8 cellular contexts compared by ENCODE assay signal in the genomic region with DNA sequence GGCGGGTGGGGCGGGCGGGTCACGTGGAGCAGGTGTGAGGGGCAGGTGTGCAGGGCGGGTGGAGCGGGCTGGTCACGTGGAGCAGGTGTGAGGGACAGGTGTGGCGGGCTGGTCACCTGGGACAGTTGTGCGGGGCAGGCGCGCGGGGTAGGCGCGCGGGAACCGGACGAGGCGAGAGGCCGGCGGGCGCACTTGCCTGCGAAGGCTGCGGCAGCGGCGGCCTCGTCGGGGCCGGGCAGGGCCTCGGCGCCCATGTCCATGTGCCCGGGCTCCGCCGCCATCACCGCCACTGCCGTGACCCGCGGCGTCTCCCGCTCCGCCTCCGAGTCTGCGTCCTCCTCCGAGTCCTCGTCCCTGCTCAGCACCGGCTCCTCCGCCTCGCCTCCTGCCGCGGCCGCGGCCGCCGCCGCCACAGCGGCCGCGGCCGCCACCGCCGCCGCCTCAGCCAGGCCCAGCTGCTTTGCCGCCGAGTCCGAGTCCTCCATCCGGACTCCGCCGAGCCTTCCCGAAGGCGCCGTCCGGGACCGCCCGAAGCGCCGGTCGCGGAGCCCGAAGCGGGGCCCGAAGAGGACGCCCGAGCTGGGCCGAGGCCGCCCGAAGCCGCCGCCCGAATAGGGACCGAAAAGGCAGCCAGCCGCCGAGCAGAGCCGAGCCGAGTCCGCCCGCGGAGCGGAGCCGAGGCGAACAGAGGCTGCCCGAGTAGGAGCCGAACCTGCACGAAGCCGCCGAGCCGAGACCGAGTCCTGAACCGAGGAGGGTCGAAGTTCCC. TPM values are rescaled to one million over a fixed set of nuclear protein-coding genes. Genes with fewer than 3 reads are reported as not detected.
DNase-seq lines count a peak whose midpoint lies in the region; ATAC-seq, FAIRE-seq and TF ChIP-seq lines count a peak whose summit lies in the region.

A gene with protein sequence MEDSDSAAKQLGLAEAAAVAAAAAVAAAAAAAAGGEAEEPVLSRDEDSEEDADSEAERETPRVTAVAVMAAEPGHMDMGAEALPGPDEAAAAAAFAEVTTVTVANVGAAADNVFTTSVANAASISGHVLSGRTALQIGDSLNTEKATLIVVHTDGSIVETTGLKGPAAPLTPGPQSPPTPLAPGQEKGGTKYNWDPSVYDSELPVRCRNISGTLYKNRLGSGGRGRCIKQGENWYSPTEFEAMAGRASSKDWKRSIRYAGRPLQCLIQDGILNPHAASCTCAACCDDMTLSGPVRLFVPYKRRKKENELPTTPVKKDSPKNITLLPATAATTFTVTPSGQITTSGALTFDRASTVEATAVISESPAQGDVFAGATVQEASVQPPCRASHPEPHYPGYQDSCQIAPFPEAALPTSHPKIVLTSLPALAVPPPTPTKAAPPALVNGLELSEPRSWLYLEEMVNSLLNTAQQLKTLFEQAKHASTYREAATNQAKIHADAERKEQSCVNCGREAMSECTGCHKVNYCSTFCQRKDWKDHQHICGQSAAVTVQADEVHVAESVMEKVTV (minus strand): TSS at position 660 of the 769 bp plus-strand sequence. CDS start 175 bp downstream, at position 485.

- peak within 1 kb of the TSS; percentile 33 for H2AFZ ChIP-seq in hepatocyte

- WGBS in hepatocyte (ENCODE audit: low lambda C conversion rate, missing lambda C conversion rate): 2% methylated on average over 74 of the region's 108 CpGs

- no peaks in the 10 kb centered on the region for H3K27me3 ChIP-seq in hepatocyte

- DNase-seq in GM18507 (ENCODE audit: extremely low spot score, insufficient read length, low read depth): peak; percentile 70
- DNase-seq in NCI-H2029 (lab: John Stamatoyannopoulos, UW): peak; percentile 96
- peak; percentile 98 for DNase-seq in T-helper 9 cell
- peak; percentile 100 for DNase-seq in astrocyte of the hippocampus (ENCODE audit: low read depth, low spot score)
- peak; percentile 99 for DNase-seq in hepatocyte (ENCODE audit: low spot score)
- peak; percentile 81 for DNase-seq in renal cortical epithelial cell (ENCODE audit: low read depth)
- no peak for DNase-seq in D721Med (ENCODE audit: insufficient read length, low spot score)

- TF ChIP-seq CTCF in hepatocyte (IDR thresholded peaks at IDR 0.05; ENCODE audit: poor library complexity) (no peak), D721Med (IDR thresholded peaks at IDR 0.05; ENCODE audit: insufficient read depth, missing control alignments) (no peak)

- H3K79me2 ChIP-seq in hepatocyte: peaks cover 69% of the 10 kb centered on the region

- peak within 1 kb of the TSS; percentile 53 for H3K4me3 ChIP-seq in hepatocyte

- FAIRE-seq in GM18507 (lab: Jason Lieb, UNC) (peak; percentile 100), D721Med (lab: Jason Lieb, UNC) (no peak)

- peak within 1 kb of the TSS; percentile 96 for H3K27ac ChIP-seq in hepatocyte

- H4K20me1 ChIP-seq in hepatocyte (ENCODE audit: insufficient read depth, poor library complexity, severe bottlenecking): peaks cover 15% of the 10 kb centered on the region

- peak; percentile 73 for ATAC-seq in HG02973 (IDR thresholded peaks at IDR 0.05; ENCODE audit: unreplicated experiment)

- H3K9me2 ChIP-seq in hepatocyte (replicated peaks; ENCODE audit: insufficient read depth): no peaks in the 10 kb centered on the region

- H3K9me3 ChIP-seq in hepatocyte (ENCODE audit: low read depth): no peaks in the 10 kb centered on the region

- peaks cover 31% of the 10 kb centered on the region for H3K4me1 ChIP-seq in hepatocyte (ENCODE audit: insufficient read depth)

- no peaks in the 10 kb centered on the region for H3K36me3 ChIP-seq in hepatocyte (replicated peaks; ENCODE audit: insufficient read depth, low read depth)

- peak within 1 kb of the TSS; percentile 84 for H3K4me2 ChIP-seq in hepatocyte

RNA-seq across cellular contexts. Expression of the gene that starts here (rescaled TPM):
- total RNA-seq in hepatocyte: 27.2 and 41.5 TPM in 2 replicates
- 59.1 and 75.1 TPM in 2 replicates for polyA plus RNA-seq in hepatocyte
- 27.6 and 62.7 TPM in 2 replicates for total RNA-seq in renal cortical epithelial cell
